ENCODE assay signal across 20 cellular contexts in genomic region chrX:100696699-100697351, GRCh38. TPM values are rescaled to one million over a fixed set of nuclear protein-coding genes. Genes with fewer than 3 reads are reported as not detected.
DNase-seq lines count a peak whose midpoint lies in the region; ATAC-seq and TF ChIP-seq lines count a peak whose summit lies in the region.
"Had no signal": no experiment of that assay in that cellular context is flagged by ENCODE, and none has a peak within 500 bp of the region (broad histone marks: within the 10 kb centered on the region; RNA-seq: fewer than 3 reads in every experiment).

No MANE protein-coding gene starts in this region.

- H3K9me3 Mint-ChIP-seq in activated naive CD8-positive, alpha-beta T cell treated with anti-CD3 and anti-CD28 coated beads, Interleukin-2, amount 50 U/mL, for 24 hours = no peaks in the 10 kb centered on the region
- H3K9me3 Mint-ChIP-seq in activated naive CD8-positive, alpha-beta T cell treated with anti-CD3 and anti-CD28 coated beads for 36 hours = no peaks in the 10 kb centered on the region
- peaks cover 20% of the 10 kb centered on the region for H3K9me3 Mint-ChIP-seq in progenitor cell of endocrine pancreas (ENCODE audit: low read depth)
- H3K9me3 Mint-ChIP-seq in activated CD4-positive, alpha-beta T cell treated with anti-CD3 and anti-CD28 coated beads, Interleukin-2, amount 10 ng/mL, durations not matched to agents 7 days and 5 days = no peaks in the 10 kb centered on the region

- peak overlapping the region; percentile 28 for H3K4me2 ChIP-seq in OCI-LY3 (ENCODE audit: low read length)
- H3K4me2 ChIP-seq: BLaER1 had no signal

- H3K79me2 ChIP-seq in OCI-LY3 (ENCODE audit: low read length) = no peaks in the 10 kb centered on the region

- H3K9ac ChIP-seq in OCI-LY3 (ENCODE audit: low read length) = no peak overlapping the region
- H3K9ac ChIP-seq: BLaER1 had no signal

- no peak overlapping the region for H3K27ac ChIP-seq in OCI-LY3 (ENCODE audit: low read length)
- H3K27ac ChIP-seq: BLaER1 had no signal

- H3K4me1 Mint-ChIP-seq in activated naive CD8-positive, alpha-beta T cell treated with anti-CD3 and anti-CD28 coated beads, Interleukin-2, amount 50 U/mL, for 24 hours = peaks cover 16% of the 10 kb centered on the region
- peaks cover 8% of the 10 kb centered on the region for H3K4me1 Mint-ChIP-seq in activated naive CD8-positive, alpha-beta T cell treated with anti-CD3 and anti-CD28 coated beads for 36 hours
- no peaks in the 10 kb centered on the region for H3K4me1 Mint-ChIP-seq in progenitor cell of endocrine pancreas (ENCODE audit: low read depth)
- H3K4me1 Mint-ChIP-seq in activated CD4-positive, alpha-beta T cell treated with anti-CD3 and anti-CD28 coated beads, Interleukin-2, amount 10 ng/mL, durations not matched to agents 7 days and 5 days = no peaks in the 10 kb centered on the region
- H3K4me1 Mint-ChIP-seq: CD4-positive, CD25-positive, alpha-beta regulatory T cell had no signal

- H3K36me3 Mint-ChIP-seq in activated naive CD8-positive, alpha-beta T cell treated with anti-CD3 and anti-CD28 coated beads, Interleukin-2, amount 50 U/mL, for 24 hours (ENCODE audit: low read depth) = no peaks in the 10 kb centered on the region
- H3K36me3 Mint-ChIP-seq in activated naive CD8-positive, alpha-beta T cell treated with anti-CD3 and anti-CD28 coated beads for 36 hours = no peaks in the 10 kb centered on the region
- peaks cover 7% of the 10 kb centered on the region for H3K36me3 Mint-ChIP-seq in progenitor cell of endocrine pancreas (ENCODE audit: insufficient read depth)
- no peaks in the 10 kb centered on the region for H3K36me3 Mint-ChIP-seq in activated CD4-positive, alpha-beta T cell treated with anti-CD3 and anti-CD28 coated beads, Interleukin-2, amount 10 ng/mL, durations not matched to agents 7 days and 5 days (ENCODE audit: low read depth)
- H3K36me3 Mint-ChIP-seq: CD4-positive, CD25-positive, alpha-beta regulatory T cell had no signal

- no peak for TF ChIP-seq CTCF in OCI-LY3 (IDR thresholded peaks at IDR 0.05; ENCODE audit: low read depth, low read length)
- TF ChIP-seq CTCF in progenitor cell of endocrine pancreas (IDR thresholded peaks at IDR 0.05; ENCODE audit: unreplicated experiment) = no peak

- POLR2A ChIA-PET in activated CD4-positive, alpha-beta T cell treated with anti-CD3 and anti-CD28 coated beads, Interleukin-2, amount 10 ng/mL, durations not matched to agents 7 days and 5 days (lab: Charles Lee) = no interaction called here

- peaks cover 24% of the 10 kb centered on the region for H3K27me3 Mint-ChIP-seq in activated naive CD8-positive, alpha-beta T cell treated with anti-CD3 and anti-CD28 coated beads, Interleukin-2, amount 50 U/mL, for 24 hours
- peaks cover 31% of the 10 kb centered on the region for H3K27me3 Mint-ChIP-seq in activated naive CD8-positive, alpha-beta T cell treated with anti-CD3 and anti-CD28 coated beads for 36 hours
- no peaks in the 10 kb centered on the region for H3K27me3 Mint-ChIP-seq in progenitor cell of endocrine pancreas
- H3K27me3 Mint-ChIP-seq in activated CD4-positive, alpha-beta T cell treated with anti-CD3 and anti-CD28 coated beads, Interleukin-2, amount 10 ng/mL, durations not matched to agents 7 days and 5 days = peaks cover 25% of the 10 kb centered on the region

- H3K27ac Mint-ChIP-seq in activated naive CD8-positive, alpha-beta T cell treated with anti-CD3 and anti-CD28 coated beads, Interleukin-2, amount 50 U/mL, for 24 hours = peak overlapping the region; percentile 32
- no peak overlapping the region for H3K27ac Mint-ChIP-seq in activated naive CD8-positive, alpha-beta T cell treated with anti-CD3 and anti-CD28 coated beads for 36 hours
- H3K27ac Mint-ChIP-seq in progenitor cell of endocrine pancreas = peak overlapping the region; percentile 1
- no peak overlapping the region for H3K27ac Mint-ChIP-seq in activated CD4-positive, alpha-beta T cell treated with anti-CD3 and anti-CD28 coated beads, Interleukin-2, amount 10 ng/mL, durations not matched to agents 7 days and 5 days
- H3K27ac Mint-ChIP-seq: CD4-positive, CD25-positive, alpha-beta regulatory T cell had no signal

- peaks cover under 1% of the 10 kb centered on the region for H3K36me3 ChIP-seq in OCI-LY3 (replicated peaks; ENCODE audit: low read depth, low read length)
- H3K36me3 ChIP-seq: BLaER1, MG63 had no signal

- ATAC-seq in activated naive CD8-positive, alpha-beta T cell treated with anti-CD3 and anti-CD28 coated beads, Interleukin-2, amount 50 U/mL, for 24 hours = no peak
- ATAC-seq in GM19351 (IDR thresholded peaks at IDR 0.05; ENCODE audit: unreplicated experiment) = peak; percentile 57
- ATAC-seq: Panc1 had no signal

- H3K27me3 ChIP-seq in OCI-LY3 (ENCODE audit: low read depth, low read length) = peaks cover 21% of the 10 kb centered on the region
- H3K27me3 ChIP-seq: BLaER1, MG63 had no signal

- no peaks in the 10 kb centered on the region for H3K9me3 ChIP-seq in OCI-LY3 (ENCODE audit: insufficient read depth, low read length)
- H3K9me3 ChIP-seq: BLaER1, MG63 had no signal

- no peak for DNase-seq in activated naive CD8-positive, alpha-beta T cell treated with anti-CD3 and anti-CD28 coated beads, Interleukin-2, amount 50 U/mL, for 24 hours
- DNase-seq in activated naive CD8-positive, alpha-beta T cell treated with anti-CD3 and anti-CD28 coated beads for 36 hours = no peak
- DNase-seq in progenitor cell of endocrine pancreas (ENCODE audit: low spot score, unreplicated experiment) (no peak), H4 (ENCODE audit: low spot score) (no peak), NCI-H1092 (lab: John Stamatoyannopoulos, UW) (no peak)
- no peak for DNase-seq in activated CD4-positive, alpha-beta T cell treated with anti-CD3 and anti-CD28 coated beads, Interleukin-2, amount 10 ng/mL, durations not matched to agents 7 days and 5 days
- DNase-seq: CD4-positive, CD25-positive, alpha-beta regulatory T cell; H7; KG1; MG63; NCI-H1417; NCI-H1694; NCI-H2081; NCI-H2227 treated with DMSO at 0.1 percent for 48 hours; SHP77 treated with DMSO at 0.1 percent for 48 hours; T-helper 1 cell had no signal

- no peak overlapping the region for H3K4me3 ChIP-seq in OCI-LY3 (ENCODE audit: low read length)
- H3K4me3 ChIP-seq: BLaER1, MG63 had no signal

- peaks cover 57% of the 10 kb centered on the region for H3K4me1 ChIP-seq in OCI-LY3 (ENCODE audit: low read length)
- H3K4me1 ChIP-seq: BLaER1 had no signal

- H3K4me3 Mint-ChIP-seq in activated naive CD8-positive, alpha-beta T cell treated with anti-CD3 and anti-CD28 coated beads, Interleukin-2, amount 50 U/mL, for 24 hours = no peak overlapping the region
- H3K4me3 Mint-ChIP-seq in activated naive CD8-positive, alpha-beta T cell treated with anti-CD3 and anti-CD28 coated beads for 36 hours = no peak overlapping the region
- no peak overlapping the region for H3K4me3 Mint-ChIP-seq in progenitor cell of endocrine pancreas (ENCODE audit: low read depth)
- H3K4me3 Mint-ChIP-seq in activated CD4-positive, alpha-beta T cell treated with anti-CD3 and anti-CD28 coated beads, Interleukin-2, amount 10 ng/mL, durations not matched to agents 7 days and 5 days = no peak overlapping the region
- H3K4me3 Mint-ChIP-seq: CD4-positive, CD25-positive, alpha-beta regulatory T cell had no signal

- H4K20me1 ChIP-seq in OCI-LY3 (ENCODE audit: insufficient read depth, low read length) = no peaks in the 10 kb centered on the region
- H4K20me1 ChIP-seq: BLaER1 had no signal

- no peak overlapping the region for H2AFZ ChIP-seq in OCI-LY3 (ENCODE audit: low read depth, low read length)

- CTCF ChIA-PET in activated CD4-positive, alpha-beta T cell treated with anti-CD3 and anti-CD28 coated beads, Interleukin-2, amount 10 ng/mL, durations not matched to agents 7 days and 5 days (lab: Charles Lee) = no interaction called here

RNA-seq across cellular contexts. Expression of gene SYTL4, which starts 35.1 kb away (rescaled TPM):
- total RNA-seq in activated naive CD8-positive, alpha-beta T cell treated with anti-CD3 and anti-CD28 coated beads for 36 hours = not detected
- total RNA-seq in progenitor cell of endocrine pancreas = 1.8 and 2.9 TPM in 2 replicates
- total RNA-seq in H4 (2014; rRNA removed; shearing (Covaris generic)) = 2.0 and 4.6 TPM in 2 replicates
- not detected for total RNA-seq in activated CD4-positive, alpha-beta T cell treated with anti-CD3 and anti-CD28 coated beads, Interleukin-2, amount 10 ng/mL, durations not matched to agents 7 days and 5 days

RNA-seq across cellular contexts. Expression of gene SRPX2, which starts 52.8 kb away (rescaled TPM):
- not detected for total RNA-seq in activated naive CD8-positive, alpha-beta T cell treated with anti-CD3 and anti-CD28 coated beads for 36 hours
- total RNA-seq in progenitor cell of endocrine pancreas = 0.24 and 0.38 TPM in 2 replicates
- total RNA-seq in H4 (2014; rRNA removed; shearing (Covaris generic)) = 24.5 and 27.9 TPM in 2 replicates
- not detected for total RNA-seq in activated CD4-positive, alpha-beta T cell treated with anti-CD3 and anti-CD28 coated beads, Interleukin-2, amount 10 ng/mL, durations not matched to agents 7 days and 5 days
- total RNA-seq: CD4-positive, CD25-positive, alpha-beta regulatory T cell had no signal

Comparison
In these comparisons a context has a peak if more than half of its experiments do, and no peak if none do; other contexts are left out.
1. H3K27ac Mint-ChIP-seq: peak in activated naive CD8-positive, alpha-beta T cell treated with anti-CD3 and anti-CD28 coated beads, Interleukin-2, amount 50 U/mL, for 24 hours (single experiment) and progenitor cell of endocrine pancreas (single experiment); none in activated naive CD8-positive, alpha-beta T cell treated with anti-CD3 and anti-CD28 coated beads for 36 hours (single experiment) and activated CD4-positive, alpha-beta T cell treated with anti-CD3 and anti-CD28 coated beads, Interleukin-2, amount 10 ng/mL, durations not matched to agents 7 days and 5 days (single experiment).
2. RNA of gene SRPX2, which starts 52.8 kb away (total RNA-seq): 24.5 to 27.9 TPM in H4; 0.24 to 0.38 TPM in progenitor cell of endocrine pancreas, not detected in activated naive CD8-positive, alpha-beta T cell treated with anti-CD3 and anti-CD28 coated beads for 36 hours and not detected in activated CD4-positive, alpha-beta T cell treated with anti-CD3 and anti-CD28 coated beads, Interleukin-2, amount 10 ng/mL, durations not matched to agents 7 days and 5 days; every median in the first group is over 10 times any median in the second.